In the genomic region with DNA sequence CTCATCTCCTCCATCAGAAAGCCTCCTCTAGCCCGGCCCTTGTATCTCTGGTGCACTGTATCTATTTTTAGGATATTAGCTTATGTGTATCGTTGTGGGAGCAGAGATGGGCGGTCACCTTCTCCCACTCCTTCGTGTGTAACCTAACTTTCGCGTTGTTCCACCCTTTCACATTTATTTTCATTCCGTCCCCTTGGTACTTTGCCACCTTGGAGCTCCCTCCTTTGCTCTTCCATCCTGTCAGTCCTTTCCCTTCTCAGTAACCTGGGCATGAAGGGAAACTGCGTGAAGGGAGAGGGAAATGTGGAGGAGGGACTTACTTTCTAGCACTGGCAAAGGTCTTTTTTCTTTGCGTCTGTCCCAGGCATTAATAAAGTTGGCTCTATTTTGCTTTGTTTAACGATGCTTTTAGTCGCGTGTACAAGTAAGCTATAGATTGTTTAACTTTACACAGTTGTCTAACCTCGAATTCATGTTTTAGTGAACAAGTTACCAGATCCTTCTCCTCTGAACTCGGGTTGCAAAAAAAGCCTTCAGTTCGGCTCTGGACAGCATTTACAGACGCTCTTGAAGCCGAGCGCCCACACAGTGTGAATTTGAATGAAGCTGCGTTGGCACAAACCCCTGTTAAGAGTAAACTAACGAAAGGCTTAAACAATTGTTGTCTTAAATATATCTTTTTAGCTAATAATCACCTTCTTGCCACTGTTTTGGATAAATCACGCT, we compare ENCODE assay signal across 9 cellular contexts. TPM values are rescaled to one million over a fixed set of nuclear protein-coding genes. Genes with fewer than 3 reads are reported as not detected.
DNase-seq lines count a peak whose midpoint lies in the region; ATAC-seq and TF ChIP-seq lines count a peak whose summit lies in the region.
"Had no signal": no experiment of that assay in that cellular context is flagged by ENCODE, and none has a peak within 500 bp of the region (broad histone marks: within the 10 kb centered on the region; RNA-seq: fewer than 3 reads in every experiment).

No MANE protein-coding gene starts in this region.

- peak overlapping the region; percentile 62 for H3K4me3 ChIP-seq in left ventricle myocardium inferior
- H3K4me3 ChIP-seq in heart right ventricle: peak overlapping the region in 5 of 10 donors; percentile 8 to 48 (median 33)
- H3K4me3 ChIP-seq in lower lobe of right lung: peak overlapping the region; percentile 45
- peak overlapping the region in 3 of 4 donors; percentile 40 to 47 (median 45) for H3K4me3 ChIP-seq in upper lobe of left lung

- H3K36me3 ChIP-seq in left ventricle myocardium inferior (no peaks in the 10 kb centered on the region), heart right ventricle (no peaks in the 10 kb centered on the region), lower lobe of right lung (no peaks in the 10 kb centered on the region), upper lobe of left lung (no peaks in the 10 kb centered on the region)

- TF ChIP-seq POLR2A in upper lobe of left lung (IDR thresholded peaks at IDR 0.05): no peak

- ATAC-seq in heart right ventricle (no peak), lower lobe of right lung (no peak), upper lobe of left lung (ENCODE audit: low FRiP score in 2 of 2) (no peak)

- no peak for TF ChIP-seq EP300 in upper lobe of left lung (IDR thresholded peaks at IDR 0.05)

- peaks cover 54% of the 10 kb centered on the region for H3K4me1 ChIP-seq in left ventricle myocardium inferior
- H3K4me1 ChIP-seq in heart right ventricle: peaks cover 6 to 48% (median 43%) of the 10 kb centered on the region in 9 donors
- peaks cover 51% of the 10 kb centered on the region for H3K4me1 ChIP-seq in lower lobe of right lung
- H3K4me1 ChIP-seq in upper lobe of left lung: peaks cover 38 to 53% (median 43%) of the 10 kb centered on the region in 4 donors

- no peaks in the 10 kb centered on the region for H3K9me3 ChIP-seq in left ventricle myocardium inferior (replicated peaks)
- H3K9me3 ChIP-seq in heart right ventricle: no peaks in the 10 kb centered on the region
- no peaks in the 10 kb centered on the region for H3K9me3 ChIP-seq in lower lobe of right lung
- H3K9me3 ChIP-seq in upper lobe of left lung: no peaks in the 10 kb centered on the region

- DNase-seq in left ventricle myocardium inferior (no peak), heart right ventricle (no peak), caudate nucleus (lab: John Stamatoyannopoulos, UW) (peak in 29 of 61 donors; percentile 0 to 71 (median 41)), lower lobe of right lung (no peak), upper lobe of left lung (no peak), SKM-1 treated with dmso at 0.1 percent for 144 hours (lab: John Stamatoyannopoulos, UW; ENCODE audit: unreplicated experiment) (no peak), cerebellum (ENCODE audit: low spot score) (no peak), NCI-H2171 (lab: John Stamatoyannopoulos, UW) (no peak)
- DNase-seq: activated naive CD4-positive, alpha-beta T cell had no signal

- intact Hi-C loops in left ventricle myocardium inferior (cut with micrococcal nuclease): no loop called here
- intact Hi-C loops in heart right ventricle (cut with DNase I): no loop called here
- intact Hi-C loops in lower lobe of right lung (cut with DNase I): no loop called here

- 5% methylated on average over 21 of the region's 21 CpGs for WGBS in heart right ventricle, 2 donors
- WGBS in upper lobe of left lung, 2 donors: 4 to 6% methylated on average over 21 of the region's 21 CpGs

- peaks cover 86% of the 10 kb centered on the region for H3K27me3 ChIP-seq in left ventricle myocardium inferior (ENCODE audit: low read depth)
- H3K27me3 ChIP-seq in heart right ventricle: peaks cover 30 to 87% (median 74%) of the 10 kb centered on the region in 7 donors
- H3K27me3 ChIP-seq in lower lobe of right lung (ENCODE audit: low read depth): peaks cover 68% of the 10 kb centered on the region
- peaks cover 0 to 33% (median 18%) of the 10 kb centered on the region in 4 donors for H3K27me3 ChIP-seq in upper lobe of left lung

- no peak overlapping the region for H3K27ac ChIP-seq in left ventricle myocardium inferior (replicated peaks)
- H3K27ac ChIP-seq in heart right ventricle: no peak overlapping the region
- H3K27ac ChIP-seq in caudate nucleus (ENCODE audit: low read depth, low read length): peak overlapping the region; percentile 96
- H3K27ac ChIP-seq in lower lobe of right lung: no peak overlapping the region
- H3K27ac ChIP-seq in upper lobe of left lung: no peak overlapping the region

- TF ChIP-seq CTCF in left ventricle myocardium inferior (IDR thresholded peaks at IDR 0.05; ENCODE audit: borderline replicate concordance) (no peak), heart right ventricle (IDR thresholded peaks at IDR 0.05) (no peak), lower lobe of right lung (IDR thresholded peaks at IDR 0.05) (no peak), upper lobe of left lung (IDR thresholded peaks at IDR 0.05) (no peak)

RNA-seq across cellular contexts. Expression of gene PCDH10, which starts 3.9 kb away (rescaled TPM):
- total RNA-seq in left ventricle myocardium inferior (0.14 TPM), heart right ventricle (under 1 TPM in 7 of 10 donors, not detected in 3; 0.04 to 0.20 (median 0.10) TPM), lower lobe of right lung (0.71 TPM), upper lobe of left lung (1 to 10 TPM in 1 of 6 donors, under 1 TPM in 4, not detected in 1; 0.39 to 1.3 (median 0.76) TPM), cerebellum (29.9 TPM)
- polyA plus RNA-seq in heart right ventricle: under 1 TPM; 0.01 to 0.07 TPM

Comparison
In these comparisons a context has a peak if more than half of its experiments do, and no peak if none do; other contexts are left out.
1. RNA of gene PCDH10, which starts 3.9 kb away (total RNA-seq): 29.9 TPM in cerebellum (single experiment); 0.39 to 1.3 TPM in upper lobe of left lung, 0.71 TPM in lower lobe of right lung (single experiment), 0.14 TPM in left ventricle myocardium inferior (single experiment) and 0.04 to 0.20 TPM in heart right ventricle; every median in the first group is over 10 times any median in the second.